ENCODE assay signal across 27 cellular contexts in genomic region chr17:81219476-81220180, GRCh38. TPM values are rescaled to one million over a fixed set of nuclear protein-coding genes. Genes with fewer than 3 reads are reported as not detected.
"Had no signal": no experiment of that assay in that cellular context is flagged by ENCODE, and none has a peak within 500 bp of the region (broad histone marks: within the 10 kb centered on the region; RNA-seq: fewer than 3 reads in every experiment).

No MANE protein-coding gene starts in this region.

- ATAC-seq: activated CD8-positive, alpha-beta T cell treated with anti-CD3 and anti-CD28 coated beads, Interleukin-2, amount 10 ng/mL, durations not matched to agents 7 days and 5 days; K562; Panc1; WTC11 had no signal

- H3K27me3 Mint-ChIP-seq: central memory CD8-positive, alpha-beta T cell had no signal

- DNase-seq: activated CD4-positive, alpha-beta T cell treated with anti-CD3 and anti-CD28 coated beads for 48 hours; activated CD4-positive, alpha-beta T cell treated with anti-CD3 and anti-CD28 coated beads, Interleukin-2, amount 50 U/mL, for 4 hours; activated CD4-positive, CD25-positive, alpha-beta regulatory T cell treated with anti-CD3 and anti-CD28 coated beads, Interleukin-2, amount 50 U/mL, for 72 hours; activated CD8-positive, alpha-beta memory T cell treated with anti-CD3 and anti-CD28 coated beads, Interleukin-2, amount 50 U/mL, for 48 hours; activated CD8-positive, alpha-beta T cell treated with anti-CD3 and anti-CD28 coated beads, Interleukin-2, amount 10 ng/mL, durations not matched to agents 7 days and 5 days; activated naive CD4-positive, alpha-beta T cell treated with anti-CD3 and anti-CD28 coated beads, Interleukin-2, amount 50 U/mL, for 16 hours; activated naive CD8-positive, alpha-beta T cell treated with anti-CD3 and anti-CD28 coated beads, Interleukin-2, amount 10 ng/mL, durations not matched to agents 7 days and 5 days; activated T-cell treated with anti-CD3 and anti-CD28 coated beads, Interleukin-2, amount 50 U/mL, for 1 hour; adrenal gland; anterior cingulate cortex; Karpas-422; MM.1S; NCI-H1105; NCI-H1436; NCI-H1694 treated with DMSO at 0.1 percent for 48 hours; NCI-H2029 treated with DMSO at 0.1 percent for 48 hours; NCI-H510A treated with DMSO at 0.1 percent for 48 hours; NCI-H69; NK-92 treated with Interleukin-12 subunit alpha and Interleukin-12 subunit beta, amount 100 ng/mL, for 24 hours; OCI-M1; T-helper 1 cell had no signal

- H3K27me3 ChIP-seq: adrenal gland had no signal

- H3K27ac ChIP-seq: adrenal gland, SK-N-MC had no signal

- H3K9me3 ChIP-seq: adrenal gland had no signal

- H3K4me3 ChIP-seq: adrenal gland, K562, SK-N-MC had no signal

- H3K4me3 Mint-ChIP-seq: activated CD8-positive, alpha-beta T cell treated with anti-CD3 and anti-CD28 coated beads, Interleukin-2, amount 10 ng/mL, durations not matched to agents 7 days and 5 days; activated naive CD8-positive, alpha-beta T cell treated with anti-CD3 and anti-CD28 coated beads, Interleukin-2, amount 10 ng/mL, durations not matched to agents 7 days and 5 days; central memory CD8-positive, alpha-beta T cell; T-helper 2 cell treated with Interferon-gamma antibody and Interleukin-4, amounts not matched to agents 5 μg/mL and 100 μg/mL, for 36 hours; WTC11 had no signal

- H3K27ac Mint-ChIP-seq: activated CD8-positive, alpha-beta T cell treated with anti-CD3 and anti-CD28 coated beads, Interleukin-2, amount 10 ng/mL, durations not matched to agents 7 days and 5 days; activated naive CD8-positive, alpha-beta T cell treated with anti-CD3 and anti-CD28 coated beads, Interleukin-2, amount 10 ng/mL, durations not matched to agents 7 days and 5 days; T-helper 2 cell treated with Interferon-gamma antibody and Interleukin-4, amounts not matched to agents 5 μg/mL and 100 μg/mL, for 36 hours; WTC11 had no signal

- H3K36me3 Mint-ChIP-seq: activated naive CD8-positive, alpha-beta T cell treated with anti-CD3 and anti-CD28 coated beads, Interleukin-2, amount 10 ng/mL, durations not matched to agents 7 days and 5 days had no signal

- H3K9me3 Mint-ChIP-seq: activated naive CD8-positive, alpha-beta T cell treated with anti-CD3 and anti-CD28 coated beads, Interleukin-2, amount 10 ng/mL, durations not matched to agents 7 days and 5 days; central memory CD8-positive, alpha-beta T cell; T-helper 2 cell treated with Interferon-gamma antibody and Interleukin-4, amounts not matched to agents 5 μg/mL and 100 μg/mL, for 36 hours; WTC11 had no signal

RNA-seq across cellular contexts. Expression of gene PVALEF, which starts 54.3 kb away (rescaled TPM):
- total RNA-seq: activated CD8-positive, alpha-beta T cell treated with anti-CD3 and anti-CD28 coated beads, Interleukin-2, amount 10 ng/mL, durations not matched to agents 7 days and 5 days; activated naive CD8-positive, alpha-beta T cell treated with anti-CD3 and anti-CD28 coated beads, Interleukin-2, amount 10 ng/mL, durations not matched to agents 7 days and 5 days; adrenal gland; K562; WTC11 had no signal
- polyA plus RNA-seq: adrenal gland, K562 had no signal
